In genomic region chr20:33686008-33686983, GRCh38 we compare ENCODE assay signal across 8 cellular contexts. TPM values are rescaled to one million over a fixed set of nuclear protein-coding genes. Genes with fewer than 3 reads are reported as not detected.
DNase-seq lines count a peak whose midpoint lies in the region; ATAC-seq and TF ChIP-seq lines count a peak whose summit lies in the region.

A gene with protein sequence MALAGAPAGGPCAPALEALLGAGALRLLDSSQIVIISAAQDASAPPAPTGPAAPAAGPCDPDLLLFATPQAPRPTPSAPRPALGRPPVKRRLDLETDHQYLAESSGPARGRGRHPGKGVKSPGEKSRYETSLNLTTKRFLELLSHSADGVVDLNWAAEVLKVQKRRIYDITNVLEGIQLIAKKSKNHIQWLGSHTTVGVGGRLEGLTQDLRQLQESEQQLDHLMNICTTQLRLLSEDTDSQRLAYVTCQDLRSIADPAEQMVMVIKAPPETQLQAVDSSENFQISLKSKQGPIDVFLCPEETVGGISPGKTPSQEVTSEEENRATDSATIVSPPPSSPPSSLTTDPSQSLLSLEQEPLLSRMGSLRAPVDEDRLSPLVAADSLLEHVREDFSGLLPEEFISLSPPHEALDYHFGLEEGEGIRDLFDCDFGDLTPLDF (minus strand): TSS chr20:33686385. CDS start chr20:33686264, 121 bp downstream.

- peaks cover 22% of the 10 kb centered on the region for H3K36me3 Mint-ChIP-seq in activated CD4-positive, alpha-beta T cell treated with anti-CD3 and anti-CD28 coated beads, Interleukin-2, amount 10 ng/mL, durations not matched to agents 7 days and 5 days (ENCODE audit: low read depth)

- peak; percentile 86 for ATAC-seq in GM19397 (IDR thresholded peaks at IDR 0.05; ENCODE audit: unreplicated experiment)
- ATAC-seq in HG03558 (IDR thresholded peaks at IDR 0.05; ENCODE audit: extremely low read depth, unreplicated experiment), result peak; percentile 65
- ATAC-seq in left lung, result peak; percentile 97

- H3K9me3 Mint-ChIP-seq in activated CD4-positive, alpha-beta T cell treated with anti-CD3 and anti-CD28 coated beads, Interleukin-2, amount 10 ng/mL, durations not matched to agents 7 days and 5 days, result no peaks in the 10 kb centered on the region

- H3K9me3 ChIP-seq in left lung, result no peaks in the 10 kb centered on the region

- peak within 1 kb of the TSS; percentile 13 to 46 for H3K4me3 ChIP-seq in left lung

- peak within 1 kb of the TSS; percentile 3 to 57 for H3K27ac ChIP-seq in left lung

- H3K4me1 Mint-ChIP-seq in activated CD4-positive, alpha-beta T cell treated with anti-CD3 and anti-CD28 coated beads, Interleukin-2, amount 10 ng/mL, durations not matched to agents 7 days and 5 days, result peaks cover 86% of the 10 kb centered on the region

- no peaks in the 10 kb centered on the region for H3K27me3 Mint-ChIP-seq in activated CD4-positive, alpha-beta T cell treated with anti-CD3 and anti-CD28 coated beads, Interleukin-2, amount 10 ng/mL, durations not matched to agents 7 days and 5 days

- H3K4me3 Mint-ChIP-seq in activated CD4-positive, alpha-beta T cell treated with anti-CD3 and anti-CD28 coated beads, Interleukin-2, amount 10 ng/mL, durations not matched to agents 7 days and 5 days, result peak within 1 kb of the TSS; percentile 91

- intact Hi-C loops in left lung (cut with DNase I), result no loop called here

- H3K4me1 ChIP-seq in left lung, result peaks cover 11 to 50% of the 10 kb centered on the region in 2 donors

- H3K27me3 ChIP-seq in left lung, result no peaks in the 10 kb centered on the region

- TF ChIP-seq CTCF in left lung (IDR thresholded peaks at IDR 0.05), result peak; percentile 27 to 53

- no peaks in the 10 kb centered on the region for H3K36me3 ChIP-seq in left lung

- DNase-seq in CD1c-positive myeloid dendritic cell (ENCODE audit: extremely low spot score), result peak; percentile 97
- peak; percentile 97 for DNase-seq in NCI-H748 (lab: John Stamatoyannopoulos, UW; ENCODE audit: unreplicated experiment)
- peak; percentile 96 for DNase-seq in activated CD4-positive, alpha-beta T cell treated with anti-CD3 and anti-CD28 coated beads, Interleukin-2, amount 10 ng/mL, durations not matched to agents 7 days and 5 days
- peak; percentile 16 for DNase-seq in cortex of kidney (lab: John Stamatoyannopoulos, UW)
- DNase-seq in left lung, result peak; percentile 95 to 99
- DNase-seq in stimulated activated CD4-positive, alpha-beta T cell treated with anti-CD3 and anti-CD28 coated beads, Interleukin-2, amount 100 ng/mL, for 4 hours (ENCODE audit: low read depth), result peak; percentile 88

- H3K27ac Mint-ChIP-seq in activated CD4-positive, alpha-beta T cell treated with anti-CD3 and anti-CD28 coated beads, Interleukin-2, amount 10 ng/mL, durations not matched to agents 7 days and 5 days, result peak within 1 kb of the TSS; percentile 94

- CTCF ChIA-PET in activated CD4-positive, alpha-beta T cell treated with anti-CD3 and anti-CD28 coated beads, Interleukin-2, amount 10 ng/mL, durations not matched to agents 7 days and 5 days (lab: Charles Lee), result interaction anchor here (0.6 to 9.1 kb wide), 4 partner anchors 18 to 22 kb away, joined by 3 to 115 read pairs (median 4); partner anchors contain the start of gene ACTL10

- POLR2A ChIA-PET in activated CD4-positive, alpha-beta T cell treated with anti-CD3 and anti-CD28 coated beads, Interleukin-2, amount 10 ng/mL, durations not matched to agents 7 days and 5 days (lab: Charles Lee), result interaction anchor here (1.0 to 1.6 kb wide), 2 partner anchors 34 kb away, joined by 5 to 6 read pairs; partner anchors contain the start of gene PXMP4

RNA-seq across cellular contexts. Expression of the gene that starts here (rescaled TPM):
- 10 to 100 TPM; 64.9 to 69.8 TPM for total RNA-seq in activated CD4-positive, alpha-beta T cell treated with anti-CD3 and anti-CD28 coated beads, Interleukin-2, amount 10 ng/mL, durations not matched to agents 7 days and 5 days
- 10 to 100 TPM; 14.2 to 23.6 TPM for total RNA-seq in left lung

Comparison
In these comparisons a context has a peak if more than half of its experiments do, and no peak if none do; other contexts are left out.
1. Peak in every context shown above with its lines: DNase-seq, ATAC-seq, H3K4me3 ChIP-seq and H3K27ac ChIP-seq.
2. DNase-seq: peak in every context shown above with its lines; median percentile 97 in CD1c-positive myeloid dendritic cell; 97 in NCI-H748; 97 in left lung; 96 in activated CD4-positive, alpha-beta T cell treated with anti-CD3 and anti-CD28 coated beads, Interleukin-2, amount 10 ng/mL, durations not matched to agents 7 days and 5 days; 88 in stimulated activated CD4-positive, alpha-beta T cell treated with anti-CD3 and anti-CD28 coated beads, Interleukin-2, amount 100 ng/mL, for 4 hours; 16 in cortex of kidney.